13 cellular contexts compared by ENCODE assay signal in the genomic region with DNA sequence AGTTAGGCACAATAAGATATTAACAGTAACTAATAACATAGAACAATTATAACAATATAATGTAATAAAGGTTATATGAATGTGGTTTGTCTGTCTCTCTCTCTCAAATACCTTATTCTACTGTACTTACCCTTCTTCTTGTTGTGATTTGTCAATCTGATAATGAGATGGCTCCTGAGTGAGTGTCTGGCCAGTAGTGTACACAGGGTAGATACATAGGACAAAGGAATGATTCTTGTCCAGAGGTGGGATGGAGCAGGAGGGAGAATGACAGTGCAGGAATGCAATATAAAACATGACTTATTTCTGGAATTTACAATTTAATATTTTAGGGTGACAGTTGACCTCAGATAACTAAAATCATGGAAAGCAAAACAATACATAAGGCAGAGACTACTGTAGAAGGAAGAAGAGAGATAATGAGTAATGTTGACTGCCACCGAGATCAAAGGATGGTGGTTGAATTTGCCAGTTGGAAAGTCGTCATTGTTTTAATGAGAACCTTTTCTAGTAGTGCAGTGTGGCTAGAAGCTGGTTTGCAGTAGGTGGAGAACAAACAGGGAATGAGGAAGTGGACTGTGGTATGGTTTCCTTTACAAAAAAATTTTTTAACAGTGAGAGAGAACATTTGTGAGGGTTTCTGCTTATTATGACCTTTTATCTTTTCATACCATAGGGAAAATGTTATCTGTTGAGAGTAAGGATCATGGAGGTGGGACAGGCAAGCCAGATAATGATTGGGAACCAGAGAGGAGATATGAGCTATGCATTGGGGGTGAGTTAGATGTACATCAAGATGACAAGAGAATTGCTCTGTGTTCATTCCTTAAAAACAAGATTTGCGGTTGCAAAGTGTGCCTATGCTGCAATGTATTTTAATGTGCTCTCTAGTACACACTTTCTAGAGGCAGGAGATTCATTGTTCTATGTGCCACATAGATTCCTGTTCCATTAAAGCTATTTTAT.
DNase-seq lines count a peak whose midpoint lies in the region; ATAC-seq and TF ChIP-seq lines count a peak whose summit lies in the region.
"Had no signal": no experiment of that assay in that cellular context is flagged by ENCODE, and none has a peak within 500 bp of the region (broad histone marks: within the 10 kb centered on the region; RNA-seq: fewer than 3 reads in every experiment).

No MANE protein-coding gene starts in this region.

- H3K4me3 ChIP-seq in AG10803 (ENCODE audit: low read length): no peak overlapping the region
- H3K4me3 ChIP-seq: cardiac muscle cell, lower lobe of right lung had no signal

- ATAC-seq in central memory CD8-positive, alpha-beta T cell (replicated peaks; ENCODE audit: extremely low read depth, poor library complexity, severe bottlenecking): peak; percentile 91
- no peak for ATAC-seq in WTC11
- ATAC-seq: lower lobe of right lung had no signal

- no peak for TF ChIP-seq CTCF in AG10803 (conservative IDR thresholded peaks at IDR 0.05; ENCODE audit: low read length)
- TF ChIP-seq CTCF in GM10266 (IDR thresholded peaks at IDR 0.05; ENCODE audit: control insufficient read depth, insufficient read depth, low read depth, missing control alignments): no peak
- TF ChIP-seq CTCF in WTC11 (IDR thresholded peaks at IDR 0.05): no peak

- no peaks in the 10 kb centered on the region for H3K36me3 Mint-ChIP-seq in central memory CD8-positive, alpha-beta T cell (ENCODE audit: insufficient read depth)
- H3K36me3 Mint-ChIP-seq in WTC11: no peaks in the 10 kb centered on the region
- H3K36me3 Mint-ChIP-seq: IgD-negative memory B cell had no signal

- CTCF ChIA-PET in WTC11 (lab: Charles Lee): no interaction called here

- H3K9me3 Mint-ChIP-seq in central memory CD8-positive, alpha-beta T cell: no peaks in the 10 kb centered on the region
- no peaks in the 10 kb centered on the region for H3K9me3 Mint-ChIP-seq in WTC11

- DNase-seq in AG10803 (ENCODE audit: low read depth) (peak; percentile 40), GM10266 (ENCODE audit: extremely low spot score) (peak; percentile 17), NOMO-1 treated with dmso at 0.1 percent for 144 hours (lab: John Stamatoyannopoulos, UW; ENCODE audit: unreplicated experiment) (peak; percentile 46), amygdala (lab: John Stamatoyannopoulos, UW) (no peak), inferior parietal cortex (ENCODE audit: extremely low spot score) (no peak), NCI-H774 (lab: John Stamatoyannopoulos, UW) (no peak), WTC11 (ENCODE audit: low spot score) (no peak)
- peak in 1 of 2 donors; percentile 13 for DNase-seq in central memory CD8-positive, alpha-beta T cell (ENCODE audit: low spot score in 2 of 2)
- DNase-seq: lower lobe of right lung, NCI-H82, retina had no signal

- H3K27me3 Mint-ChIP-seq in central memory CD8-positive, alpha-beta T cell: no peaks in the 10 kb centered on the region
- H3K27me3 Mint-ChIP-seq in WTC11 (ENCODE audit: low read depth): no peaks in the 10 kb centered on the region

- H3K27ac Mint-ChIP-seq in central memory CD8-positive, alpha-beta T cell (ENCODE audit: low read depth): peak overlapping the region; percentile 2
- H3K27ac Mint-ChIP-seq in WTC11: no peak overlapping the region
- H3K27ac Mint-ChIP-seq: IgD-negative memory B cell had no signal

- H3K4me3 Mint-ChIP-seq in central memory CD8-positive, alpha-beta T cell: no peak overlapping the region
- no peak overlapping the region for H3K4me3 Mint-ChIP-seq in WTC11
- H3K4me3 Mint-ChIP-seq: IgD-negative memory B cell had no signal

- POLR2A ChIA-PET in WTC11 (lab: Charles Lee): no interaction called here

- peaks cover 10% of the 10 kb centered on the region for H3K4me1 Mint-ChIP-seq in central memory CD8-positive, alpha-beta T cell
- H3K4me1 Mint-ChIP-seq in WTC11: no peaks in the 10 kb centered on the region

TF ChIP-seq in WTC11, 78 proteins besides CTCF, POLR2A, EP300 and RAD21:
- TF ChIP-seq GTF2I (CRISPR knock-in tag; conservative IDR thresholded peaks at IDR 0.05): no peak
- TF ChIP-seq, protein P1, sequence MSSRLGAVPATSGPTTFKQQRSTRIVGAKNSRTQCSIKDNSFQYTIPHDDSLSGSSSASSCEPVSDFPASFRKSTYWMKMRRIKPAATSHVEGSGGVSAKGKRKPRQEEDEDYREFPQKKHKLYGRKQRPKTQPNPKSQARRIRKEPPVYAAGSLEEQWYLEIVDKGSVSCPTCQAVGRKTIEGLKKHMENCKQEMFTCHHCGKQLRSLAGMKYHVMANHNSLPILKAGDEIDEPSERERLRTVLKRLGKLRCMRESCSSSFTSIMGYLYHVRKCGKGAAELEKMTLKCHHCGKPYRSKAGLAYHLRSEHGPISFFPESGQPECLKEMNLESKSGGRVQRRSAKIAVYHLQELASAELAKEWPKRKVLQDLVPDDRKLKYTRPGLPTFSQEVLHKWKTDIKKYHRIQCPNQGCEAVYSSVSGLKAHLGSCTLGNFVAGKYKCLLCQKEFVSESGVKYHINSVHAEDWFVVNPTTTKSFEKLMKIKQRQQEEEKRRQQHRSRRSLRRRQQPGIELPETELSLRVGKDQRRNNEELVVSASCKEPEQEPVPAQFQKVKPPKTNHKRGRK (CRISPR knock-in tag; IDR thresholded peaks at IDR 0.05; ENCODE audit: borderline replicate concordance): no peak
- no peak for TF ChIP-seq ZNF232 (CRISPR knock-in tag; IDR thresholded peaks at IDR 0.05)
- TF ChIP-seq CREM (CRISPR knock-in tag; IDR thresholded peaks at IDR 0.05): no peak
- no peak for TF ChIP-seq RELA (CRISPR knock-in tag; IDR thresholded peaks at IDR 0.05; ENCODE audit: borderline replicate concordance)
- TF ChIP-seq ZNF263 (CRISPR knock-in tag; IDR thresholded peaks at IDR 0.05; ENCODE audit: low read depth): no peak
- TF ChIP-seq NFATC4 (CRISPR knock-in tag; IDR thresholded peaks at IDR 0.05): no peak
- no peak for TF ChIP-seq PRRX2 (CRISPR knock-in tag; IDR thresholded peaks at IDR 0.05)
- TF ChIP-seq ZNF671 (CRISPR knock-in tag; IDR thresholded peaks at IDR 0.05): no peak
- TF ChIP-seq, protein P2, sequence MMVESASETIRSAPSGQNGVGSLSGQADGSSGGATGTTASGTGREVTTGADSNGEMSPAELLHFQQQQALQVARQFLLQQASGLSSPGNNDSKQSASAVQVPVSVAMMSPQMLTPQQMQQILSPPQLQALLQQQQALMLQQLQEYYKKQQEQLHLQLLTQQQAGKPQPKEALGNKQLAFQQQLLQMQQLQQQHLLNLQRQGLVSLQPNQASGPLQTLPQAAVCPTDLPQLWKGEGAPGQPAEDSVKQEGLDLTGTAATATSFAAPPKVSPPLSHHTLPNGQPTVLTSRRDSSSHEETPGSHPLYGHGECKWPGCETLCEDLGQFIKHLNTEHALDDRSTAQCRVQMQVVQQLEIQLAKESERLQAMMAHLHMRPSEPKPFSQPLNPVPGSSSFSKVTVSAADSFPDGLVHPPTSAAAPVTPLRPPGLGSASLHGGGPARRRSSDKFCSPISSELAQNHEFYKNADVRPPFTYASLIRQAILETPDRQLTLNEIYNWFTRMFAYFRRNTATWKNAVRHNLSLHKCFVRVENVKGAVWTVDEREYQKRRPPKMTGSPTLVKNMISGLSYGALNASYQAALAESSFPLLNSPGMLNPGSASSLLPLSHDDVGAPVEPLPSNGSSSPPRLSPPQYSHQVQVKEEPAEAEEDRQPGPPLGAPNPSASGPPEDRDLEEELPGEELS (CRISPR knock-in tag; IDR thresholded peaks at IDR 0.05): no peak
- no peak for TF ChIP-seq NR2C2 (CRISPR knock-in tag; IDR thresholded peaks at IDR 0.05)
- TF ChIP-seq EMX1 (CRISPR knock-in tag; IDR thresholded peaks at IDR 0.05): no peak
- TF ChIP-seq, protein P3, sequence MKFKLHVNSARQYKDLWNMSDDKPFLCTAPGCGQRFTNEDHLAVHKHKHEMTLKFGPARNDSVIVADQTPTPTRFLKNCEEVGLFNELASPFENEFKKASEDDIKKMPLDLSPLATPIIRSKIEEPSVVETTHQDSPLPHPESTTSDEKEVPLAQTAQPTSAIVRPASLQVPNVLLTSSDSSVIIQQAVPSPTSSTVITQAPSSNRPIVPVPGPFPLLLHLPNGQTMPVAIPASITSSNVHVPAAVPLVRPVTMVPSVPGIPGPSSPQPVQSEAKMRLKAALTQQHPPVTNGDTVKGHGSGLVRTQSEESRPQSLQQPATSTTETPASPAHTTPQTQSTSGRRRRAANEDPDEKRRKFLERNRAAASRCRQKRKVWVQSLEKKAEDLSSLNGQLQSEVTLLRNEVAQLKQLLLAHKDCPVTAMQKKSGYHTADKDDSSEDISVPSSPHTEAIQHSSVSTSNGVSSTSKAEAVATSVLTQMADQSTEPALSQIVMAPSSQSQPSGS (CRISPR knock-in tag; IDR thresholded peaks at IDR 0.05; ENCODE audit: borderline replicate concordance, low read depth): no peak

Comparison
In these comparisons a context has a peak if more than half of its experiments do, and no peak if none do; other contexts are left out.
1. DNase-seq: peak in AG10803 (single experiment), GM10266 (single experiment) and NOMO-1 treated with dmso at 0.1 percent for 144 hours (single experiment); none in amygdala (0 of 56), inferior parietal cortex (single experiment), NCI-H774 (single experiment) and WTC11 (single experiment).